ENCODE assay signal across 1 cellular context in the genomic region with DNA sequence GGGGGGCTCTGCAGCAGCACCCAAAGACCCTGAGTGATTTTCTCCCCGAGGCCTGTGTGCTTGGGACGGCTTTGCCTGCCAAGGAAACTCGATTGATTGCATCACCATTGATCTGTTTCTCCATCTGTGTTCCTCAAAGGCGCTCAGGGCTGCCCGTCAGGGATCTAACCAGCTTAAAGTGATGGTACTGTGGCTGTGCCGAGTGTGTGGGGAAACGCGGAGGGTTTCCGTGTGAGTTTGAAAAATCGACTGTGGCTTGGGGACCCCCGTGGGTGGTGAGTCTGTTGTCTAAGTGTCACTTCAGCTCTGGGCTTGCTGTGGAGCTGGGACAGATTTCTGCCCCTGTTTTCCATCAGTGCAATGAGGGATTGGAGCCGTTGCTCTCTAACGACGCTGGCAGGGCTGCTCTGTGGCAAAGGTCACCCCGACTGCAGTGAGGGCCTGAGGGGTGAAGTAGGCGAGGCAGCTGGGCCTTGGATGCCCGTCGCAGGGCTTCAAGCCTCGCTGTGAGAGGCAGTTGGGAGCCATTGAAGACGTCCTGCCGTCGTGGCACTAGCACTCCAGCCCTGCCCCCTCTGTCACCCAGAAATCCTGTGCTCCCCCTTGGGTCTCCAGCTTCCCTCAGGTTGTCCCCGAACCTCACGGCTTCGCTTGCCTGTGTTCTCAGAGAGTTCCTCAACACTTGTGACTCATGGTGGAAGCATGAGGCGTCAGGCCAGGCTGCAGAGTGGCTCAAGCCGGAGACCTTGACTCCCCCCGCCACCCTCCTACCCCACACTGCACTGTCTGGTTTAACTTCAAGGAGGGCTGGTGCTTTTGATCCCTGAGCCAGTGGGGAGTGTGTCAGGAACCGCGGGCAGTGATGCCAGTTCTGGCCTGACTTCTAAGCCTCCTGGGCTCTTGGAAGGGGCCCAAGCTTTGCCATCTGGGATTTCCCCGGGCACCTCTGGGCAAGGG.
TF ChIP-seq lines count a peak whose summit lies in the region.

No MANE protein-coding gene starts in this region.

TF ChIP-seq in IMR-90, 13 proteins besides CTCF, POLR2A, EP300 and RAD21 (continued from another document):
- TF ChIP-seq RCOR1 (IDR thresholded peaks at IDR 0.05; ENCODE audit: insufficient replicate concordance, low read length) (no peak), BHLHE40 (IDR thresholded peaks at IDR 0.05; ENCODE audit: low read depth, low read length) (0 out of 2 replicates have a peak, but pooled peaks have one; percentile 3), MAZ (IDR thresholded peaks at IDR 0.05; ENCODE audit: borderline replicate concordance, low read depth, low read length) (peak; percentile 68; the same call in 1 of the 2 replicates), MAFK (IDR thresholded peaks at IDR 0.05; ENCODE audit: low read depth, low read length) (no peak), SMC3 (IDR thresholded peaks at IDR 0.05; ENCODE audit: low read depth, low read length) (no peak), RFX5 (IDR thresholded peaks at IDR 0.05; ENCODE audit: low read depth, low read length) (no peak), CHD1 (IDR thresholded peaks at IDR 0.05; ENCODE audit: low read depth, low read length) (no peak)
- TF ChIP-seq, protein P1, sequence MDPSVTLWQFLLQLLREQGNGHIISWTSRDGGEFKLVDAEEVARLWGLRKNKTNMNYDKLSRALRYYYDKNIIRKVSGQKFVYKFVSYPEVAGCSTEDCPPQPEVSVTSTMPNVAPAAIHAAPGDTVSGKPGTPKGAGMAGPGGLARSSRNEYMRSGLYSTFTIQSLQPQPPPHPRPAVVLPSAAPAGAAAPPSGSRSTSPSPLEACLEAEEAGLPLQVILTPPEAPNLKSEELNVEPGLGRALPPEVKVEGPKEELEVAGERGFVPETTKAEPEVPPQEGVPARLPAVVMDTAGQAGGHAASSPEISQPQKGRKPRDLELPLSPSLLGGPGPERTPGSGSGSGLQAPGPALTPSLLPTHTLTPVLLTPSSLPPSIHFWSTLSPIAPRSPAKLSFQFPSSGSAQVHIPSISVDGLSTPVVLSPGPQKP (IDR thresholded peaks at IDR 0.05; ENCODE audit: borderline replicate concordance, low read depth, low read length): no peak
